1 cellular context compared by ENCODE assay signal in the genomic region with DNA sequence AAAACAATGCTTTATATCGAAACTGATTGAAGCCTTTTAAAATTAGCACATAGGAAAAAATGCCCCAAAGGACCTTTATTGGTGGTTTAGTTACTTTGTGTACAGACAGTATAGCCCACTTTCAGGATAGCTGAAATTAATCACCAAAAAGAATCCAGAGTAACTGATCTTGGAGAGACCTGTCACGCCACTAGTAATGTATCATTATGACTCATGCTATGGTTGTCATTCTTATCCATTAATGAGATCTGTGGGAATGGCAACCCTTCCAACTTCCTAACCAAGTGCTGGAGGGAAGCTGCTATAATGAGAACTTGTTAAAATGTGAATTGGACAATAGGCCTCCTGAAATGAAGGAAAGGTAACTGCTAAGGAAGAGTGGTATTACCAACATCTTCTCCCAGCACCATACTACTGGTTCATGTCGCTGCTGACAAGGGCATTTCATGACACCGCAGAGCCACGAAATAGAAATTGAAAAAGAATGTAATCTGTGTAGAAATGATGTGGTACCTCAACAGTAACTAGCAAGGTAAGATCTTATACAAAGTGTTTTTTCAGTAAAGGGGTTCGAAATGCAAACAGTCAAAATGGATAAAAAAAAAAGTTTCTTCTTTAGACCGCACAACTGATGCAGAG.
TF ChIP-seq lines count a peak whose summit lies in the region.

No MANE protein-coding gene starts in this region.

TF ChIP-seq in HepG2, 621 proteins besides CTCF, POLR2A, EP300 and RAD21:
- peak; percentile 14; the same call in 1 of the 2 replicates for TF ChIP-seq CREB1 (IDR thresholded peaks at IDR 0.05)
- no peak for TF ChIP-seq CREB1 (CRISPR knock-in tag; IDR thresholded peaks at IDR 0.05)
- TF ChIP-seq ZMYM4 (CRISPR knock-in tag; IDR thresholded peaks at IDR 0.05), result no peak
